ENCODE assay signal across 9 cellular contexts in genomic region chr20:52974155-52974554, GRCh38. TPM values are rescaled to one million over a fixed set of nuclear protein-coding genes. Genes with fewer than 3 reads are reported as not detected.
DNase-seq lines count a peak whose midpoint lies in the region; ATAC-seq and TF ChIP-seq lines count a peak whose summit lies in the region.
"Had no signal": no experiment of that assay in that cellular context is flagged by ENCODE, and none has a peak within 500 bp of the region (broad histone marks: within the 10 kb centered on the region; RNA-seq: fewer than 3 reads in every experiment).

No MANE protein-coding gene starts in this region.

- H3K4me3 ChIP-seq in HEK293 (ENCODE audit: low read depth, low read length), result peak overlapping the region; percentile 56; the same call in 1 of the 2 replicates
- H3K4me3 ChIP-seq in fibroblast of lung (replicated peaks in 1 of 4; ENCODE audit: control extremely low read depth in 1 of 4, insufficient read depth in 1 of 4, low read depth in 3 of 4, low read length in 4 of 4), result peak overlapping the region in 2 of 4 experiments; percentile 61 to 86
- H3K4me3 ChIP-seq in osteoblast (ENCODE audit: insufficient read depth, low read length), result no peak overlapping the region
- H3K4me3 ChIP-seq: HAP-1 had no signal

- CTCF ChIA-PET in HEK293 (lab: Yijun Ruan, JAX) (interaction anchor here (0.6 kb wide), 1 partner anchor 242 kb away, joined by 3 read pairs; no protein-coding TSS in a partner anchor), activated B cell treated with CpG ODN at 0.5 μM for 24 hours (lab: Charles Lee) (no interaction called here)

- H4K20me1 ChIP-seq in fibroblast of lung (ENCODE audit: control insufficient read depth, extremely low read depth, insufficient read depth, low read length), result no peaks in the 10 kb centered on the region
- H4K20me1 ChIP-seq in osteoblast (ENCODE audit: insufficient read depth, low read length), result no peaks in the 10 kb centered on the region

- H3K4me2 ChIP-seq in fibroblast of lung (ENCODE audit: extremely low read depth, insufficient read depth, low read length), result peak overlapping the region; percentile 13
- no peak overlapping the region for H3K4me2 ChIP-seq in osteoblast (ENCODE audit: insufficient read depth, low read length)

- H3K79me2 ChIP-seq in fibroblast of lung (ENCODE audit: control insufficient read depth, insufficient read depth, low read length) (no peaks in the 10 kb centered on the region), osteoblast (ENCODE audit: insufficient read depth, low read length) (no peaks in the 10 kb centered on the region)

- H3K9me3 Mint-ChIP-seq in activated B cell treated with CpG ODN at 0.5 μM for 24 hours, result peaks cover 6% of the 10 kb centered on the region

- intact Hi-C loops in activated B cell treated with CpG ODN at 0.5 μM for 24 hours (cut with micrococcal nuclease), result loop anchor here (5.0 kb wide), 1 partner anchor 243 kb away; no protein-coding TSS in a partner anchor

- H3K4me1 ChIP-seq in HEK293 (ENCODE audit: control insufficient read depth, insufficient read depth, low read length) (peaks cover 13% of the 10 kb centered on the region; the same call in 1 of the 2 replicates), fibroblast of lung (ENCODE audit: control insufficient read depth, extremely low read depth, insufficient read depth, low read length) (no peaks in the 10 kb centered on the region), osteoblast (ENCODE audit: insufficient read depth, low read length) (no peaks in the 10 kb centered on the region)
- H3K4me1 ChIP-seq: HAP-1 had no signal

- peak overlapping the region; percentile 36 for H3K27ac Mint-ChIP-seq in activated B cell treated with CpG ODN at 0.5 μM for 24 hours

- H3K36me3 ChIP-seq in HEK293 (ENCODE audit: control insufficient read depth in 2 of 2, insufficient read depth in 1 of 2, low read length in 2 of 2), result no peaks in the 10 kb centered on the region
- H3K36me3 ChIP-seq in fibroblast of lung (ENCODE audit: control insufficient read depth, insufficient read depth, low read length), result no peaks in the 10 kb centered on the region
- no peaks in the 10 kb centered on the region for H3K36me3 ChIP-seq in osteoblast (ENCODE audit: insufficient read depth, low read length)
- H3K36me3 ChIP-seq: HAP-1 had no signal

- no peak overlapping the region for H3K27ac ChIP-seq in HEK293 (ENCODE audit: extremely low read depth, low read depth, low read length)
- no peak overlapping the region for H3K27ac ChIP-seq in fibroblast of lung (ENCODE audit: insufficient read depth, low read length)
- no peak overlapping the region for H3K27ac ChIP-seq in osteoblast (ENCODE audit: low read depth, low read length)

- no peak for ATAC-seq in activated B cell treated with CpG ODN at 0.5 μM for 24 hours (ENCODE audit: low read depth)

- DNase-seq in activated B cell treated with CpG ODN at 0.5 μM for 24 hours (no peak), fibroblast of lung (ENCODE audit: low read depth in 2 of 2) (peak in 1 of 2 donors; percentile 58), DMS 273 (lab: John Stamatoyannopoulos, UW; ENCODE audit: unreplicated experiment) (no peak), NCI-H510A (lab: John Stamatoyannopoulos, UW) (no peak), osteoblast (ENCODE audit: insufficient read length, low spot score, missing footprints) (no peak), GDM1 (lab: John Stamatoyannopoulos, UW) (no peak)
- peak; percentile 67 for DNase-seq in stimulated activated CD4-positive, alpha-beta T cell treated with anti-CD3 and anti-CD28 coated beads, Interleukin-15, amount 100 ng/mL, for 24 hours

- peaks cover 40% of the 10 kb centered on the region for H3K27me3 Mint-ChIP-seq in activated B cell treated with CpG ODN at 0.5 μM for 24 hours

- no peaks in the 10 kb centered on the region for H3K36me3 Mint-ChIP-seq in activated B cell treated with CpG ODN at 0.5 μM for 24 hours (ENCODE audit: low read depth)

- TF ChIP-seq CTCF in HEK293 (tag by site-specific recombination; IDR thresholded peaks at IDR 0.05), result no peak
- no peak for TF ChIP-seq CTCF in activated B cell treated with CpG ODN at 0.5 μM for 24 hours (IDR thresholded peaks at IDR 0.05)
- TF ChIP-seq CTCF in fibroblast of lung (conservative IDR thresholded peaks at IDR 0.05 in 1 of 2, IDR thresholded peaks at IDR 0.05 in 1 of 2; ENCODE audit: low read depth in 1 of 2, low read length in 2 of 2), result no peak
- TF ChIP-seq CTCF in osteoblast (IDR thresholded peaks at IDR 0.05; ENCODE audit: extremely low read depth, low read depth, low read length), result no peak

- H3K9me3 ChIP-seq in HEK293 (ENCODE audit: control insufficient read depth, insufficient read depth, low read depth, low read length) (no peaks in the 10 kb centered on the region), fibroblast of lung (ENCODE audit: control insufficient read depth, insufficient read depth, low read depth, low read length) (no peaks in the 10 kb centered on the region), osteoblast (ENCODE audit: low read depth, low read length) (no peaks in the 10 kb centered on the region)
- H3K9me3 ChIP-seq: HAP-1 had no signal

- H3K4me3 Mint-ChIP-seq in activated B cell treated with CpG ODN at 0.5 μM for 24 hours, result peak overlapping the region; percentile 84

- H3K9ac ChIP-seq in fibroblast of lung (ENCODE audit: insufficient read depth, low read length), result no peak overlapping the region

- H2AFZ ChIP-seq in fibroblast of lung (ENCODE audit: low read length) (no peak overlapping the region), osteoblast (ENCODE audit: low read length) (no peak overlapping the region)

- POLR2A ChIA-PET in HEK293 (lab: Yijun Ruan, JAX) (no interaction called here), activated B cell treated with CpG ODN at 0.5 μM for 24 hours (lab: Charles Lee) (interaction anchor here (1.2 to 1.8 kb wide), 3 partner anchors 27 to 1044 kb away, joined by 3 to 9 read pairs (median 8); no protein-coding TSS in a partner anchor)

- H3K27me3 ChIP-seq in fibroblast of lung (ENCODE audit: control insufficient read depth, insufficient read depth, low read length) (no peaks in the 10 kb centered on the region), osteoblast (ENCODE audit: insufficient read depth, low read length) (no peaks in the 10 kb centered on the region)

- peaks cover 25% of the 10 kb centered on the region for H3K4me1 Mint-ChIP-seq in activated B cell treated with CpG ODN at 0.5 μM for 24 hours

TF ChIP-seq in HEK293, 187 proteins besides CTCF, POLR2A, EP300 and RAD21 (continues in another document):
- TF ChIP-seq ZNF654 (tag by site-specific recombination; IDR thresholded peaks at IDR 0.05; ENCODE audit: low read depth) (no peak), EGR2 (tag by site-specific recombination; IDR thresholded peaks at IDR 0.05; ENCODE audit: low read depth) (peak; percentile 32; the same call in 1 of the 2 replicates), TSHZ1 (tag by site-specific recombination; IDR thresholded peaks at IDR 0.05; ENCODE audit: borderline replicate concordance) (peak; percentile 99), SP2 (tag by site-specific recombination; IDR thresholded peaks at IDR 0.05) (peak; percentile 36), PRDM6 (tag by site-specific recombination; IDR thresholded peaks at IDR 0.05) (peak; percentile 69), IKZF3 (tag by site-specific recombination; IDR thresholded peaks at IDR 0.05) (no peak)

RNA-seq across cellular contexts. Expression of gene TSHZ2, which starts 2.0 kb away (rescaled TPM):
- total RNA-seq in activated B cell treated with CpG ODN at 0.5 μM for 24 hours (1.5 and 1.7 TPM in 2 replicates), fibroblast of lung (2.6 and 5.4 TPM in 2 replicates), osteoblast (3.5 and 3.6 TPM in 2 replicates)
- polyA plus RNA-seq in fibroblast of lung, result 0.15 and 0.59 TPM in 2 replicates
- polyA plus RNA-seq in fibroblast of lung (2012), result 0.21 and 0.88 TPM in 2 replicates
- 1.6 TPM in 1 of 2 replicates, not detected in the other for polyA minus RNA-seq in fibroblast of lung (ENCODE audit: low replicate concordance)
